Comparison of ENCODE assay signal across 8 cellular contexts in the genomic region with DNA sequence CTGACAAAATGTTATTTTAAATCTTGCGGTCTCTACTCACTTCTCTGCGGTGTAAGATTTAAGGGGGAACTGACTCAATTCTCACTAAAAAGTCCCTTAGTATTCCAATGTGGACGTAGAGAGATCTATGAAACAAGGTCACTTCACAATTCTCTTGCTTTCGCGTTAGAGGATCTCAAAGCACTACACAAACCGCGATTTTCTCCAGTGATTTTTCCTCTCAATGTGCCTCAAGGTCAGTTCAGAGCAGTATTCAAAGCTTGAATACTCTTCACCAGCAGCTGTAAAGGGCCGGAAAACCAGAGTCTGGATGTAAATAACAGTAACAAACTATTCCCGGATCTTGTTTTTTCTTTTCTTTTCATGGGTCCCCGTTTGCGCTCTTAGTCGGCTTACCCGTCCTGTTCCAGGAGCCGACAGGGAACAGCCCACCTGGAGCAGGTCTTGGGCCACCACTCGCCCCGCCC.
DNase-seq lines count a peak whose midpoint lies in the region; ATAC-seq and TF ChIP-seq lines count a peak whose summit lies in the region.

No MANE protein-coding gene starts in this region.

- 3 to 9% methylated on average over 16 of the region's 16 CpGs for WGBS in lower leg skin, 2 donors
- WGBS in thymus: 10% methylated on average over 16 of the region's 16 CpGs

- no peak for TF ChIP-seq POLR2A in lower leg skin (IDR thresholded peaks at IDR 0.05)

- H3K36me3 ChIP-seq in thymus (ENCODE audit: control insufficient read depth, insufficient read depth): no peaks in the 10 kb centered on the region

- peak overlapping the region; percentile 22 for H3K4me3 ChIP-seq in lower leg skin (ENCODE audit: low read depth, poor library complexity, severe bottlenecking)
- H3K4me3 ChIP-seq in thymus (ENCODE audit: low read length): peak overlapping the region; percentile 29

- no peak for TF ChIP-seq CTCF in lower leg skin (IDR thresholded peaks at IDR 0.05)

- peaks cover 3% of the 10 kb centered on the region for H3K9me3 ChIP-seq in thymus (ENCODE audit: control insufficient read depth)

- no peak for ATAC-seq in sciatic nerve

- peaks cover 51% of the 10 kb centered on the region for H3K27me3 ChIP-seq in thymus (ENCODE audit: control insufficient read depth, insufficient read depth)

- intact Hi-C loops in lower leg skin (cut with DNase I; ENCODE audit: low total_unique reads): loop anchor here (10.0 kb wide), 1 partner anchor 544 kb away; no protein-coding TSS in a partner anchor
- intact Hi-C loops in sciatic nerve (cut with DNase I): loop anchor here (5.0 kb wide), 1 partner anchor 542 kb away; no protein-coding TSS in a partner anchor

- no peak overlapping the region for H3K27ac ChIP-seq in thymus (ENCODE audit: low read depth)

- no peaks in the 10 kb centered on the region for H3K4me1 ChIP-seq in thymus (ENCODE audit: control insufficient read depth, insufficient read depth, low read length)

- peak; percentile 2 for DNase-seq in NCI-H2107 treated with DMSO at 0.1 percent for 48 hours (lab: John Stamatoyannopoulos, UW; ENCODE audit: unreplicated experiment)
- no peak for DNase-seq in NCI-H2107 (lab: John Stamatoyannopoulos, UW)
- DNase-seq in cerebellum (ENCODE audit: low spot score): peak; percentile 74
- DNase-seq in lower leg skin (ENCODE audit: low spot score in 2 of 2): peak in 1 of 2 donors; percentile 88
- DNase-seq in GOT3 (lab: John Stamatoyannopoulos, UW): no peak
- DNase-seq in activated CD8-positive, alpha-beta memory T cell treated with anti-CD3 and anti-CD28 coated beads, Interleukin-2, amount 50 U/mL, for 4 hours: no peak
- DNase-seq in sciatic nerve (ENCODE audit: low spot score): no peak

Comparison
In these comparisons a context has a peak if more than half of its experiments do, and no peak if none do; other contexts are left out.
1. DNase-seq: peak in NCI-H2107 treated with DMSO at 0.1 percent for 48 hours (single experiment) and cerebellum (single experiment); none in NCI-H2107 (single experiment), GOT3 (single experiment), activated CD8-positive, alpha-beta memory T cell treated with anti-CD3 and anti-CD28 coated beads, Interleukin-2, amount 50 U/mL, for 4 hours (single experiment) and sciatic nerve (single experiment).